ENCODE assay signal across 8 cellular contexts in the genomic region with DNA sequence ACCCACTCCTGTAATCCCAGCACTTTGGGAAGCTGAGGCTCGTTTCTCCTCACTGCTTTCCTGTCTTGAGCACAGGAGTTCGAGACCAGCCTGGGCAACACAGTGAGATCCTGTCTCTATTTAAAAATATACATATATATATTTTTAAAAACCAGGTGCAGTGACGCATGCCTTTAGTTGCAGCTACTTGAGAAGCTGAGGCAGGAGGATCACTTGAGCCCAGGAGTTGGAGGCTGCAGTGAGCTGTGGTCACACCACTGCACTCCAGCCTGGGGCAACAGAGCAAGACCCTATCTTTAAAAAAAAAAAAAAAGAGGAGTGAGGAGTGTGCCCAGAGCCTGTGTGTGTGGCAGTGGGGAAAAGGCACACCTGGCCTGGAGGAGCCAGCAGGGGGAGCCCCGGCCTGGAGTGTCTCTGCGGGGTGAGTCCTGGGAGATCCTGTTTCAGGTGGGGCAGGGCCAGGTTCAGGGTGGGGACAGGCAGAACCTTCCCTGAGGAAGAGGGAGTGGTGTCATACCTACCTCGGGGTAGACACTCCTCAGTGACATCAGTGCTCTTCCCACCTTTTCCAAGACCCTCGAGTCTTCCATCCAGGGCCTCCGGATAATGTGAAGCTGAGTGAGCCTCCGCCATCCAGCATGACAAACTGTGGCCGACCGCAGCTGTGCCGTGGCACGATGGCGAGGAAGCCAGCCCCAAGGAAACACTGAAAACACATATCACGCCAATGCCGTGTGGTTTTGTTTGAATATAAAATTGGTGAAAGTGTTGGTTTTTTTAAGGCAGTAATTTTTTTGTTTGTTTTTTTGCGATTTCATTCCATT. TPM values are rescaled to one million over a fixed set of nuclear protein-coding genes. Genes with fewer than 3 reads are reported as not detected.
DNase-seq lines count a peak whose midpoint lies in the region; ATAC-seq and TF ChIP-seq lines count a peak whose summit lies in the region.

No MANE protein-coding gene starts in this region.

- in situ Hi-C loops in IMR-90 (cut with MboI; ENCODE audit: low sequenced_read_pairs): no loop called here

- H2AFZ ChIP-seq in IMR-90 (replicated peaks; ENCODE audit: low read length, poor library complexity): peak overlapping the region; percentile 24

- peak; percentile 94 for ATAC-seq in CD8-positive, alpha-beta T cell
- ATAC-seq in IMR-90 (ENCODE audit: low read depth) (no peak), esophagus mucosa (peak; percentile 88), HG03095 (IDR thresholded peaks at IDR 0.05; ENCODE audit: unreplicated experiment) (no peak)

- H3K36me3 Mint-ChIP-seq in CD8-positive, alpha-beta T cell: peaks cover 52% of the 10 kb centered on the region

- H4K20me1 ChIP-seq in IMR-90 (ENCODE audit: insufficient read depth, low read length): peaks cover 24% of the 10 kb centered on the region

- no peak overlapping the region for H4K91ac ChIP-seq in IMR-90 (ENCODE audit: insufficient read depth, low read depth, low read length)

- TF ChIP-seq RAD21 in IMR-90 (IDR thresholded peaks at IDR 0.05; ENCODE audit: low read length): no peak

- dilution Hi-C loops in IMR-90 (cut with HindIII; ENCODE audit: low sequenced_read_pairs, unreplicated experiment): no loop called here

- H3K18ac ChIP-seq in IMR-90 (ENCODE audit: low read depth, low read length): no peak overlapping the region

- H3K27me3 ChIP-seq in CD8-positive, alpha-beta T cell (ENCODE audit: insufficient read depth, low read length): no peaks in the 10 kb centered on the region
- H3K27me3 ChIP-seq in IMR-90 (ENCODE audit: control insufficient read depth, insufficient read depth, low read length): no peaks in the 10 kb centered on the region

- H3K9me3 Mint-ChIP-seq in CD8-positive, alpha-beta T cell: no peaks in the 10 kb centered on the region

- DNase-seq in CD8-positive, alpha-beta T cell: peak; percentile 43 to 79 (median 75)
- no peak for DNase-seq in IMR-90
- peak; percentile 39 to 50 for DNase-seq in activated CD8-positive, alpha-beta memory T cell treated with anti-CD3 and anti-CD28 coated beads for 4 hours (ENCODE audit: low read depth in 2 of 2)
- DNase-seq in posterior vena cava (ENCODE audit: low spot score): peak; percentile 79
- DNase-seq in kidney glomerular epithelial cell (lab: John Stamatoyannopoulos, UW): no peak
- no peak for DNase-seq in SHP77 treated with DMSO at 0.1 percent for 48 hours (lab: John Stamatoyannopoulos, UW)

- H3K4me3 ChIP-seq in CD8-positive, alpha-beta T cell (ENCODE audit: low read depth, low read length): no peak overlapping the region
- no peak overlapping the region for H3K4me3 ChIP-seq in IMR-90 (ENCODE audit: insufficient read depth, low read depth, low read length)

- no peak overlapping the region for H3K56ac ChIP-seq in IMR-90 (ENCODE audit: extremely low read depth, insufficient read depth, low read length)

- H3K14ac ChIP-seq in IMR-90 (replicated peaks; ENCODE audit: low read depth, low read length): no peak overlapping the region

- no peak for TF ChIP-seq POLR2A in IMR-90 (IDR thresholded peaks at IDR 0.05; ENCODE audit: low read depth, low read length)

- CTCF ChIA-PET in CD8-positive, alpha-beta T cell (lab: Charles Lee): interaction anchor here (0.6 to 4.8 kb wide), 19 partner anchors 9 to 134 kb away, joined by 3 to 46 read pairs (median 6); partner anchors contain the start of genes ARPC1B, BUD31, PDAP1 and ZNF394
- CTCF ChIA-PET in IMR-90 (lab: Yijun Ruan, JAX): no interaction called here

- H2BK120ac ChIP-seq in IMR-90 (ENCODE audit: low read depth, low read length): no peak overlapping the region

- no peak overlapping the region for H2AK5ac ChIP-seq in IMR-90 (ENCODE audit: low read depth, low read length)

- H3K36me3 ChIP-seq in CD8-positive, alpha-beta T cell (ENCODE audit: insufficient read depth, low read length): peaks cover 42% of the 10 kb centered on the region
- peaks cover 35% of the 10 kb centered on the region for H3K36me3 ChIP-seq in IMR-90 (ENCODE audit: control insufficient read depth, insufficient read depth, low read length)

- H2BK20ac ChIP-seq in IMR-90 (ENCODE audit: low read depth, low read length): no peak overlapping the region

- BruUV-seq in IMR-90 (replicated peaks; lab: Mats Ljungman, UMichigan): no TSS peak

- no peak overlapping the region for H4K5ac ChIP-seq in IMR-90 (ENCODE audit: low read depth, low read length)

- TF ChIP-seq CTCF in CD8-positive, alpha-beta T cell (IDR thresholded peaks at IDR 0.05): peak; percentile 65
- TF ChIP-seq CTCF in IMR-90 (conservative IDR thresholded peaks at IDR 0.05; ENCODE audit: low read depth, low read length): peak; percentile 19; the same call in 1 of the 2 replicates

- H3K9me3 ChIP-seq in CD8-positive, alpha-beta T cell (ENCODE audit: low read length): no peaks in the 10 kb centered on the region
- no peaks in the 10 kb centered on the region for H3K9me3 ChIP-seq in IMR-90 (ENCODE audit: control insufficient read depth, insufficient read depth, low read length)

- H3K27ac Mint-ChIP-seq in CD8-positive, alpha-beta T cell: no peak overlapping the region

- H3K27ac ChIP-seq in CD8-positive, alpha-beta T cell (ENCODE audit: low read depth, low read length): no peak overlapping the region
- H3K27ac ChIP-seq in IMR-90 (ENCODE audit: insufficient read depth, low read length): no peak overlapping the region

- H3K4me1 Mint-ChIP-seq in CD8-positive, alpha-beta T cell (ENCODE audit: low read depth): no peaks in the 10 kb centered on the region

- H2AK9ac ChIP-seq in IMR-90 (replicated peaks; ENCODE audit: low read depth, low read length, poor library complexity): peak overlapping the region; percentile 30

- no peaks in the 10 kb centered on the region for H3K27me3 Mint-ChIP-seq in CD8-positive, alpha-beta T cell (ENCODE audit: low read depth)

- peaks cover 7% of the 10 kb centered on the region for H3K9me1 ChIP-seq in IMR-90 (ENCODE audit: insufficient read depth, low read length)

- H3K4me2 ChIP-seq in IMR-90 (ENCODE audit: low read depth, low read length): no peak overlapping the region

- H2BK5ac ChIP-seq in IMR-90 (ENCODE audit: low read depth, low read length, poor library complexity, severe bottlenecking): no peak overlapping the region

- no peak overlapping the region for H3K9ac ChIP-seq in IMR-90 (ENCODE audit: low read depth, low read length)

- no peak overlapping the region for H3K23ac ChIP-seq in IMR-90 (ENCODE audit: low read depth, low read length)

- peaks cover 11 to 45% of the 10 kb centered on the region in 2 experiments; a peak in 3 of 4 replicates for H3K79me1 ChIP-seq in IMR-90 (ENCODE audit: low read depth in 1 of 2, low read length in 2 of 2)

- H3K4me3 Mint-ChIP-seq in CD8-positive, alpha-beta T cell: no peak overlapping the region

- 100% methylated on average over 1 of the region's 17 CpGs; no CpG with 5 or more reads in 1 of the 2 experiments for WGBS in IMR-90 (ENCODE audit: extremely low coverage in 2 of 2, insufficient read length in 1 of 2), 2 experiments

- H3K4ac ChIP-seq in IMR-90 (ENCODE audit: low read depth, low read length): no peak overlapping the region

- POLR2A ChIA-PET in CD8-positive, alpha-beta T cell (lab: Charles Lee): interaction anchor here (1.1 to 1.6 kb wide), 2 partner anchors 28 to 44 kb away, joined by 3 to 7 read pairs; partner anchors contain the start of gene BUD31
- POLR2A ChIA-PET in IMR-90 (lab: Charles Lee; ENCODE audit: unreplicated experiment): no interaction called here

- intact Hi-C loops in CD8-positive, alpha-beta T cell (cut with DNase I, micrococcal nuclease): loop anchor here (1.0 to 2.0 kb wide), 5 partner anchors 9 to 215 kb away; partner anchors contain the start of genes BUD31 (in 2 of the 2), PDAP1 (in 2 of the 2) and ARPC1B (in 1 of the 2)
- intact Hi-C loops in IMR-90 (cut with micrococcal nuclease) (no loop called here), posterior vena cava (cut with DNase I) (no loop called here)

- H4K8ac ChIP-seq in IMR-90 (ENCODE audit: low read depth in 2 of 2, low read length in 2 of 2): no peak overlapping the region

- no peaks in the 10 kb centered on the region for H3K4me1 ChIP-seq in CD8-positive, alpha-beta T cell (ENCODE audit: insufficient read depth, low read length)
- peaks cover 6% of the 10 kb centered on the region for H3K4me1 ChIP-seq in IMR-90 (ENCODE audit: control insufficient read depth, insufficient read depth, low read length)

- H2BK15ac ChIP-seq in IMR-90 (ENCODE audit: low read depth, low read length): no peak overlapping the region

TF ChIP-seq in IMR-90, 13 proteins besides CTCF, POLR2A, EP300 and RAD21 (continues in another document):
- no peak for TF ChIP-seq MAZ (IDR thresholded peaks at IDR 0.05; ENCODE audit: borderline replicate concordance, low read depth, low read length)

RNA-seq across cellular contexts. Expression of gene ARPC1B, which starts 9.0 kb away (rescaled TPM):
- total RNA-seq in CD8-positive, alpha-beta T cell: 10 to 100 TPM; 68.5 to 70.5 TPM
- total RNA-seq in IMR-90 (2012; rRNA removed) (243 and 351 TPM in 2 replicates), esophagus mucosa (53.0 TPM), posterior vena cava (100 to 1,000 TPM; 102 to 144 TPM)
- 488 and 548 TPM in 2 replicates for polyA plus RNA-seq in IMR-90 (2012; rRNA removed)
- 590 and 650 TPM in 2 replicates for polyA plus RNA-seq in IMR-90 (2012; cell fraction: cytosol; rRNA removed)
- polyA plus RNA-seq in IMR-90 (2012; cell fraction: nucleus; rRNA removed; ENCODE audit: low replicate concordance): 160 and 428 TPM in 2 replicates

RNA-seq across cellular contexts. Expression of gene ARPC1A, which starts 39.8 kb away (rescaled TPM):
- total RNA-seq in CD8-positive, alpha-beta T cell: 10 to 100 TPM; 33.1 to 38.2 TPM
- total RNA-seq in IMR-90 (2012; rRNA removed) (321 and 327 TPM in 2 replicates), esophagus mucosa (182 TPM), posterior vena cava (10 to 100 TPM; 74.4 to 85.5 TPM)
- 253 and 260 TPM in 2 replicates for polyA plus RNA-seq in IMR-90 (2012; rRNA removed)
- 307 and 343 TPM in 2 replicates for polyA plus RNA-seq in IMR-90 (2012; cell fraction: cytosol; rRNA removed)
- polyA plus RNA-seq in IMR-90 (2012; cell fraction: nucleus; rRNA removed; ENCODE audit: low replicate concordance): 103 and 113 TPM in 2 replicates

RNA-seq across cellular contexts. Expression of gene PDAP1, which starts 42.9 kb away (rescaled TPM):
- total RNA-seq in CD8-positive, alpha-beta T cell: 10 to 100 TPM; 34.5 to 36.2 TPM
- total RNA-seq in IMR-90 (2012; rRNA removed) (40.3 and 124 TPM in 2 replicates), esophagus mucosa (94.4 TPM), posterior vena cava (10 to 100 TPM; 84.1 to 95.6 TPM)
- 123 and 193 TPM in 2 replicates for polyA plus RNA-seq in IMR-90 (2012; rRNA removed)
- polyA plus RNA-seq in IMR-90 (2012; cell fraction: cytosol; rRNA removed): 86.2 and 146 TPM in 2 replicates
- 22.9 and 59.0 TPM in 2 replicates for polyA plus RNA-seq in IMR-90 (2012; cell fraction: nucleus; rRNA removed; ENCODE audit: low replicate concordance)

RNA-seq across cellular contexts. Expression of gene BUD31, which starts 43.2 kb away (rescaled TPM):
- 100 to 1,000 TPM; 144 TPM for total RNA-seq in CD8-positive, alpha-beta T cell
- total RNA-seq in IMR-90 (2012; rRNA removed) (72.6 and 111 TPM in 2 replicates), esophagus mucosa (98.9 TPM), posterior vena cava (10 to 100 TPM; 48.2 to 57.1 TPM)
- 94.2 and 97.2 TPM in 2 replicates for polyA plus RNA-seq in IMR-90 (2012; rRNA removed)
- polyA plus RNA-seq in IMR-90 (2012; cell fraction: cytosol; rRNA removed): 45.7 and 87.3 TPM in 2 replicates
- polyA plus RNA-seq in IMR-90 (2012; cell fraction: nucleus; rRNA removed; ENCODE audit: low replicate concordance): 26.6 and 74.7 TPM in 2 replicates

Comparison
In these comparisons a context has a peak if more than half of its experiments do, and no peak if none do; other contexts are left out.
1. ATAC-seq: peak in CD8-positive, alpha-beta T cell (single experiment) and esophagus mucosa (single experiment); none in IMR-90 (single experiment) and HG03095 (single experiment).
2. DNase-seq: peak in CD8-positive, alpha-beta T cell (7 of 7), activated CD8-positive, alpha-beta memory T cell treated with anti-CD3 and anti-CD28 coated beads for 4 hours (2 of 2) and posterior vena cava (single experiment); none in IMR-90 (single experiment), kidney glomerular epithelial cell (single experiment) and SHP77 treated with DMSO at 0.1 percent for 48 hours (single experiment).
3. intact Hi-C loops: an anchor here in CD8-positive, alpha-beta T cell (1.0 to 2.0 kb wide); none called in IMR-90 and posterior vena cava.